ENCODE assay signal across 1 cellular context in genomic region chr22:36610056-36610455, GRCh38.
TF ChIP-seq lines count a peak whose summit lies in the region.

No MANE protein-coding gene starts in this region.

TF ChIP-seq in GM23338, 12 proteins besides CTCF, POLR2A, EP300 and RAD21 (continued from another document):
- no peak for TF ChIP-seq ZNF462 (CRISPR knock-in tag; IDR thresholded peaks at IDR 0.05)
- no peak for TF ChIP-seq EZH2 (IDR thresholded peaks at IDR 0.05; ENCODE audit: low read depth, unreplicated experiment)
- no peak for TF ChIP-seq NANOG (IDR thresholded peaks at IDR 0.05; ENCODE audit: borderline replicate concordance)
- no peak for TF ChIP-seq CREB1 (CRISPR knock-in tag; IDR thresholded peaks at IDR 0.05; ENCODE audit: low read depth)
- no peak for TF ChIP-seq ETS1 (IDR thresholded peaks at IDR 0.05)
- no peak for TF ChIP-seq POLR2AphosphoS5 (IDR thresholded peaks at IDR 0.05; ENCODE audit: low read depth)
- no peak for TF ChIP-seq ZNF114 (CRISPR knock-in tag; IDR thresholded peaks at IDR 0.05)
- no peak for TF ChIP-seq JUNB (IDR thresholded peaks at IDR 0.05; ENCODE audit: unreplicated experiment)
